1 cellular context compared by ENCODE assay signal in genomic region chr14:97301931-97302559, GRCh38.
TF ChIP-seq lines count a peak whose summit lies in the region.

No MANE protein-coding gene starts in this region.

TF ChIP-seq in GM23338, 12 proteins besides CTCF, POLR2A, EP300 and RAD21:
- no peak for TF ChIP-seq REST (IDR thresholded peaks at IDR 0.05; ENCODE audit: unreplicated experiment)
- no peak for TF ChIP-seq JUNB (IDR thresholded peaks at IDR 0.05; ENCODE audit: unreplicated experiment)
- no peak for TF ChIP-seq EZH2phosphoT487 (IDR thresholded peaks at IDR 0.05; ENCODE audit: unreplicated experiment)
- TF ChIP-seq STAT1 (IDR thresholded peaks at IDR 0.05; ENCODE audit: unreplicated experiment): no peak
- no peak for TF ChIP-seq ETS1 (IDR thresholded peaks at IDR 0.05)
- no peak for TF ChIP-seq CREB1 (CRISPR knock-in tag; IDR thresholded peaks at IDR 0.05; ENCODE audit: low read depth)
- no peak for TF ChIP-seq NANOG (IDR thresholded peaks at IDR 0.05; ENCODE audit: borderline replicate concordance)
